ENCODE assay signal across 8 cellular contexts in the genomic region with DNA sequence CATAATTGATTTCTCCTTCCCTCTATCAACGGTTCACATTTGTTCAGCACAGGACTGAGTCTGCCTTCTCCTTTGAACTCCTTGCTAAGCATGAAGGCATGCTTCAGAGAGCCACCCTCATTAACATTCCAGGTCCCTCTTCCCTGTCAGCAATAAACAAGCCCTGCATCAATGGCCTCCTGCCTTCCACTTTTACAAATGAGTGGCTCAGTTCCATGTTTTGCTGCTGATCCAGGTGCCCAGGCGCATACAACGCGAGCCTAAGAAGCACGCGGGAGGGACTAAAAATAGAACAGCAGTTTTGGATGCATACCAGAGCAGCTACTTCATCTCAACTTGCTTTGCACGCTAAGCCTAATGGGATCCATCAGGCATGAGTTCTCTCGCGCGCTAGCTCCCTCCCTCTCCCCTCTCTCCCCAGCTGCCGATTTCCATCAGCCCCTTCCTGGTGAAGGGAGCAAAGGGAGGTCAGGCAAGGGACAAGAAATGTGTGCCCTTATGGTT. TPM values are rescaled to one million over a fixed set of nuclear protein-coding genes. Genes with fewer than 3 reads are reported as not detected.
DNase-seq lines count a peak whose midpoint lies in the region; ATAC-seq and TF ChIP-seq lines count a peak whose summit lies in the region.

No MANE protein-coding gene starts in this region.

- ATAC-seq in GM18867 (IDR thresholded peaks at IDR 0.05; ENCODE audit: unreplicated experiment) (no peak), HG03571 (IDR thresholded peaks at IDR 0.05; ENCODE audit: unreplicated experiment) (no peak)

- peaks cover 0 to 2% (median 0%) of the 10 kb centered on the region in 7 donors for H3K9me3 Mint-ChIP-seq in CD14-positive monocyte

- H3K36me3 Mint-ChIP-seq in CD14-positive monocyte: peaks cover 4 to 12% of the 10 kb centered on the region in 2 donors

- peaks cover 4% of the 10 kb centered on the region for H3K4me1 Mint-ChIP-seq in CD14-positive monocyte

- DNase-seq in DMS 273 (lab: John Stamatoyannopoulos, UW; ENCODE audit: unreplicated experiment): peak; percentile 99
- peak; percentile 77 for DNase-seq in NCI-H2107 (lab: John Stamatoyannopoulos, UW)
- DNase-seq in caudate nucleus (lab: John Stamatoyannopoulos, UW): peak in 50 of 61 donors; percentile 19 to 93 (median 64)
- peak; percentile 98 for DNase-seq in kidney tubule cell (ENCODE audit: low spot score)
- peak in 28 of 49 donors; percentile 14 to 81 (median 52) for DNase-seq in substantia nigra (lab: John Stamatoyannopoulos, UW)
- DNase-seq in CD14-positive monocyte (ENCODE audit: low spot score): no peak

- intact Hi-C loops in CD14-positive monocyte (cut with micrococcal nuclease): no loop called here

- peak overlapping the region; percentile 81 for H3K27ac ChIP-seq in caudate nucleus (ENCODE audit: low read depth, low read length)
- no peak overlapping the region for H3K27ac ChIP-seq in substantia nigra (ENCODE audit: low read depth, low read length, poor library complexity, severe bottlenecking)

- TF ChIP-seq CTCF in CD14-positive monocyte (IDR thresholded peaks at IDR 0.05): no peak

- H3K27ac Mint-ChIP-seq in CD14-positive monocyte: peak overlapping the region in 1 of 7 donors; percentile 31

- no peak overlapping the region for H3K4me3 Mint-ChIP-seq in CD14-positive monocyte

- H3K27me3 Mint-ChIP-seq in CD14-positive monocyte (ENCODE audit: low read depth in 3 of 3): no peaks in the 10 kb centered on the region

RNA-seq across cellular contexts. Expression of gene TRAF3IP2, which starts 53.4 kb away (rescaled TPM):
- 1 to 10 TPM; 1.9 to 3.6 TPM for polyA plus RNA-seq in CD14-positive monocyte
